Comparison of ENCODE assay signal across 1 cellular context in the genomic region with DNA sequence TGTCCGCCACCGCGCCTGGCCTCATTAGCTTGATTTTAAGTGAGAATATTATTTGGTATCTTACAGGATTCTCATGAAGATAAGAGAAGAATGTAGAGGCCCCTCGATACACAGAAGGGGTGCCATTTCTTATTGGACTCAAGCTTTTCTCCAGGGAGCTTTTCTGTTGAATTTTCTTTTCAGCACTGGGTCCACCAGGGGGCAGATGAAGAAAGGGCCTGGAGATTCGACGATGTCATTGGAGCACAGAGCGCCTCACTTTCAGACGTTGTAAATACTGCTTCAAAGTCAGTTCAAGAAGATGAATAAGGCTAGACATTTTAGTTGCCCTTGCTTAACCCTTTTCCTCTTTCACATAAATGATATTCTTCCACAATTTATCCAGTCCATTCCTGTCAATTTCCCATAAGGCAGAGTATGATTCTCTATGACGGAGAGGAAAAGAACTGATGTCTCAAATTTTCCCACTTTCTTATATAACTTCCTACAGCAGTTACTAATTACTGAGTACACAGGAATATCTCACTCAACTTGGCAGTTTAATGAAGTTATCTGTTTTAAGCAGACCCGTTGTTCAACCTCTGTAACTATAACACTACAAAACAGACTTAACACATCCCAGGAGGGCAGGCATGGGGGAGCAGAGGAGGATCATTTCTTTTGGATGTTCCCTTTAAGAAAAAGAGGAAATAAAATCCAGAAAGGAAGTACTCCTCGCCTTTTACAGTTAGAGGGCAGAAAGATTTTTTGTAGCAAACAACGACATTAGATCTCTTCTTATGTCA.
TF ChIP-seq lines count a peak whose summit lies in the region.

No MANE protein-coding gene starts in this region.

TF ChIP-seq in WTC11, 78 proteins besides CTCF, POLR2A, EP300 and RAD21 (continued from another document):
- TF ChIP-seq, protein P1, sequence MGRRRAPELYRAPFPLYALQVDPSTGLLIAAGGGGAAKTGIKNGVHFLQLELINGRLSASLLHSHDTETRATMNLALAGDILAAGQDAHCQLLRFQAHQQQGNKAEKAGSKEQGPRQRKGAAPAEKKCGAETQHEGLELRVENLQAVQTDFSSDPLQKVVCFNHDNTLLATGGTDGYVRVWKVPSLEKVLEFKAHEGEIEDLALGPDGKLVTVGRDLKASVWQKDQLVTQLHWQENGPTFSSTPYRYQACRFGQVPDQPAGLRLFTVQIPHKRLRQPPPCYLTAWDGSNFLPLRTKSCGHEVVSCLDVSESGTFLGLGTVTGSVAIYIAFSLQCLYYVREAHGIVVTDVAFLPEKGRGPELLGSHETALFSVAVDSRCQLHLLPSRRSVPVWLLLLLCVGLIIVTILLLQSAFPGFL (CRISPR knock-in tag; IDR thresholded peaks at IDR 0.05; ENCODE audit: borderline replicate concordance) = no peak
- TF ChIP-seq PRRX2 (CRISPR knock-in tag; IDR thresholded peaks at IDR 0.05) = no peak
- TF ChIP-seq, protein P2, sequence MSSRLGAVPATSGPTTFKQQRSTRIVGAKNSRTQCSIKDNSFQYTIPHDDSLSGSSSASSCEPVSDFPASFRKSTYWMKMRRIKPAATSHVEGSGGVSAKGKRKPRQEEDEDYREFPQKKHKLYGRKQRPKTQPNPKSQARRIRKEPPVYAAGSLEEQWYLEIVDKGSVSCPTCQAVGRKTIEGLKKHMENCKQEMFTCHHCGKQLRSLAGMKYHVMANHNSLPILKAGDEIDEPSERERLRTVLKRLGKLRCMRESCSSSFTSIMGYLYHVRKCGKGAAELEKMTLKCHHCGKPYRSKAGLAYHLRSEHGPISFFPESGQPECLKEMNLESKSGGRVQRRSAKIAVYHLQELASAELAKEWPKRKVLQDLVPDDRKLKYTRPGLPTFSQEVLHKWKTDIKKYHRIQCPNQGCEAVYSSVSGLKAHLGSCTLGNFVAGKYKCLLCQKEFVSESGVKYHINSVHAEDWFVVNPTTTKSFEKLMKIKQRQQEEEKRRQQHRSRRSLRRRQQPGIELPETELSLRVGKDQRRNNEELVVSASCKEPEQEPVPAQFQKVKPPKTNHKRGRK (CRISPR knock-in tag; IDR thresholded peaks at IDR 0.05; ENCODE audit: borderline replicate concordance) = no peak
- no peak for TF ChIP-seq KAT7 (CRISPR knock-in tag; IDR thresholded peaks at IDR 0.05; ENCODE audit: borderline replicate concordance)
- TF ChIP-seq ETV6 (CRISPR knock-in tag; IDR thresholded peaks at IDR 0.05) = no peak
- no peak for TF ChIP-seq ZNF532 (CRISPR knock-in tag; IDR thresholded peaks at IDR 0.05; ENCODE audit: borderline replicate concordance)
- TF ChIP-seq TEAD1 (CRISPR knock-in tag; IDR thresholded peaks at IDR 0.05) = no peak
